In genomic region chr22:39712938-39713525, GRCh38 we compare ENCODE assay signal across 18 cellular contexts.
DNase-seq lines count a peak whose midpoint lies in the region; ATAC-seq, FAIRE-seq and TF ChIP-seq lines count a peak whose summit lies in the region.
"Had no signal": no experiment of that assay in that cellular context is flagged by ENCODE, and none has a peak within 500 bp of the region (broad histone marks: within the 10 kb centered on the region; RNA-seq: fewer than 3 reads in every experiment).

No MANE protein-coding gene starts in this region.

- TF ChIP-seq EP300 in K562 (IDR thresholded peaks at IDR 0.05; ENCODE audit: low read length), result no peak

- H3K27ac Mint-ChIP-seq in GM23338, result no peak overlapping the region; the same call in 1 of the 2 replicates
- no peak overlapping the region for H3K27ac Mint-ChIP-seq in neural crest cell (ENCODE audit: unreplicated experiment)
- no peak overlapping the region for H3K27ac Mint-ChIP-seq in stimulated activated naive B cell treated with anti-CD40 and anti-IgM and Interleukin-4, amounts not matched to agents 10 μg/mL and 1 μg/mL and 100 μg/mL, for 72 hours

- in situ Hi-C loops in K562 (cut with MboI), result no loop called here

- TF ChIP-seq POLR2A in K562 (conservative IDR thresholded peaks at IDR 0.05), result no peak

- H3K4me3 Mint-ChIP-seq in GM23338 (no peak overlapping the region), neural crest cell (peak overlapping the region; percentile 36)
- H3K4me3 Mint-ChIP-seq in stimulated activated naive B cell treated with anti-CD40 and anti-IgM and Interleukin-4, amounts not matched to agents 10 μg/mL and 1 μg/mL and 100 μg/mL, for 72 hours, result no peak overlapping the region

- H3K4me1 ChIP-seq in GM23338 (ENCODE audit: insufficient read depth), result no peaks in the 10 kb centered on the region
- H3K4me1 ChIP-seq in K562 (replicated peaks in 1 of 2; ENCODE audit: control insufficient read depth in 2 of 2, insufficient read depth in 2 of 2, low read length in 2 of 2), result peaks cover 0 to 14% of the 10 kb centered on the region in 2 experiments; a peak in 2 of 5 replicates
- H3K4me1 ChIP-seq: SJSA1 had no signal

- ATAC-seq in GM23338 (peak; percentile 66), K562 (no peak), HG03280 (IDR thresholded peaks at IDR 0.05; ENCODE audit: unreplicated experiment) (no peak)
- peak; percentile 25 to 47 for ATAC-seq in stimulated activated naive B cell treated with anti-CD40 and anti-IgM and Interleukin-4, amounts not matched to agents 10 μg/mL and 1 μg/mL and 100 μg/mL, for 72 hours (replicated peaks)
- ATAC-seq: Panc1 had no signal

- H3K9me1 ChIP-seq in K562 (ENCODE audit: control insufficient read depth, insufficient read depth, low read length), result no peaks in the 10 kb centered on the region

- H3K9ac ChIP-seq in K562 (ENCODE audit: insufficient read depth in 1 of 2, low read depth in 2 of 2, low read length in 2 of 2), result peak overlapping the region in 1 of 2 experiments; percentile 20; a peak in 1 of 4 replicates

- no peak for FAIRE-seq in K562 (lab: Jason Lieb, UNC)
- FAIRE-seq: GM19239 had no signal

- POLR2A ChIA-PET in K562 (lab: Yijun Ruan, JAX), result interaction anchor here (0.6 to 1.5 kb wide), 2 partner anchors 9 to 15 kb away, joined by 3 read pairs; no protein-coding TSS in a partner anchor

- no peak overlapping the region for H3K4me2 ChIP-seq in GM23338
- no peak overlapping the region for H3K4me2 ChIP-seq in K562 (ENCODE audit: insufficient read depth, low read length)

- H4K20me1 ChIP-seq in GM23338 (replicated peaks; ENCODE audit: insufficient read depth) (no peaks in the 10 kb centered on the region), K562 (replicated peaks; ENCODE audit: control insufficient read depth, insufficient read depth, low read length) (no peaks in the 10 kb centered on the region)

- no peak overlapping the region for H3K4me3 ChIP-seq in GM23338
- H3K4me3 ChIP-seq in K562, result no peak overlapping the region
- H3K4me3 ChIP-seq: HAP-1, SJSA1 had no signal

- H3F3A ChIP-seq in GM23338 (replicated peaks; ENCODE audit: low read depth), result no peaks in the 10 kb centered on the region

- no peaks in the 10 kb centered on the region for H3K36me3 Mint-ChIP-seq in GM23338 (ENCODE audit: low read depth)
- H3K36me3 Mint-ChIP-seq in neural crest cell (ENCODE audit: low read depth), result no peaks in the 10 kb centered on the region
- no peaks in the 10 kb centered on the region for H3K36me3 Mint-ChIP-seq in stimulated activated naive B cell treated with anti-CD40 and anti-IgM and Interleukin-4, amounts not matched to agents 10 μg/mL and 1 μg/mL and 100 μg/mL, for 72 hours

- H3K4me1 Mint-ChIP-seq in GM23338, result peaks cover 14% of the 10 kb centered on the region
- H3K4me1 Mint-ChIP-seq in neural crest cell, result peaks cover 34% of the 10 kb centered on the region
- H3K4me1 Mint-ChIP-seq in stimulated activated naive B cell treated with anti-CD40 and anti-IgM and Interleukin-4, amounts not matched to agents 10 μg/mL and 1 μg/mL and 100 μg/mL, for 72 hours, result peaks cover 13 to 18% of the 10 kb centered on the region in 2 donors

- H3K9me3 Mint-ChIP-seq in GM23338 (no peaks in the 10 kb centered on the region), neural crest cell (no peaks in the 10 kb centered on the region)
- no peaks in the 10 kb centered on the region for H3K9me3 Mint-ChIP-seq in stimulated activated naive B cell treated with anti-CD40 and anti-IgM and Interleukin-4, amounts not matched to agents 10 μg/mL and 1 μg/mL and 100 μg/mL, for 72 hours

- DNase-seq in GM23338 (ENCODE audit: low spot score) (no peak), K562 (ENCODE audit: extremely low read depth in 1 of 4, low spot score in 3 of 4) (no peak), neural crest cell (ENCODE audit: low read depth, low spot score) (no peak), NCI-H1436 (lab: John Stamatoyannopoulos, UW) (no peak), NCI-H187 treated with DMSO at 0.1 percent for 48 hours (lab: John Stamatoyannopoulos, UW) (no peak)
- DNase-seq in stimulated activated naive B cell treated with anti-CD40 and anti-IgM and Interleukin-4, amounts not matched to agents 10 μg/mL and 1 μg/mL and 100 μg/mL, for 72 hours, result no peak
- DNase-seq: ACHN, COR-L47, GDM1, NCI-H1436 treated with DMSO at 0.1 percent for 48 hours, NCI-H2029 treated with DMSO at 0.1 percent for 48 hours, NCI-H446 treated with DMSO at 0.1 percent for 48 hours, NCI-H69 had no signal

- intact Hi-C loops in K562 (cut with micrococcal nuclease), result no loop called here

- H3K27ac ChIP-seq in GM23338 (ENCODE audit: low read depth) (no peak overlapping the region), K562 (ENCODE audit: extremely low read depth, low read depth, low read length) (no peak overlapping the region)
- H3K27ac ChIP-seq: SJSA1 had no signal

- TF ChIP-seq RAD21 in K562 (CRISPR knock-in tag; conservative IDR thresholded peaks at IDR 0.05 in 1 of 2, IDR thresholded peaks at IDR 0.05 in 1 of 2), result no peak

- no TSS peak for BruUV-seq in K562 (replicated peaks; lab: Mats Ljungman, UMichigan)

- H3K79me2 ChIP-seq in GM23338 (replicated peaks; ENCODE audit: insufficient read depth), result no peaks in the 10 kb centered on the region
- H3K79me2 ChIP-seq in K562 (ENCODE audit: control insufficient read depth, insufficient read depth, low read length), result no peaks in the 10 kb centered on the region

- TF ChIP-seq CTCF in GM23338 (conservative IDR thresholded peaks at IDR 0.05; ENCODE audit: low read depth in 2 of 2), result no peak
- no peak for TF ChIP-seq CTCF in K562 (IDR thresholded peaks at IDR 0.05 in 2 of 3, conservative IDR thresholded peaks at IDR 0.05 in 1 of 3; ENCODE audit: insufficient read depth in 2 of 3, low read depth in 1 of 3, low read length in 3 of 3)
- no peak for TF ChIP-seq CTCF in neural crest cell (conservative IDR thresholded peaks at IDR 0.05)

- no peaks in the 10 kb centered on the region for H3K27me3 ChIP-seq in GM23338 (ENCODE audit: insufficient read depth)
- H3K27me3 ChIP-seq in K562 (ENCODE audit: control insufficient read depth in 2 of 2, insufficient read depth in 2 of 2, low read length in 2 of 2), result no peaks in the 10 kb centered on the region

- 76% methylated on average over 12 of the region's 15 CpGs for WGBS in K562 (ENCODE audit: insufficient coverage, low coverage, missing lambda C conversion rate)

- H3K9me3 ChIP-seq in K562 (replicated peaks; ENCODE audit: control insufficient read depth, insufficient read depth, low read depth, low read length), result no peaks in the 10 kb centered on the region
- H3K9me3 ChIP-seq: HAP-1, SJSA1 had no signal

- H2AFZ ChIP-seq in GM23338, result no peak overlapping the region
- no peak overlapping the region for H2AFZ ChIP-seq in K562 (ENCODE audit: low read depth, low read length)

- no peaks in the 10 kb centered on the region for H3K9me2 ChIP-seq in GM23338 (ENCODE audit: insufficient read depth)

- H3K36me3 ChIP-seq in GM23338 (ENCODE audit: insufficient read depth) (no peaks in the 10 kb centered on the region), K562 (ENCODE audit: control insufficient read depth, insufficient read depth, low read length) (no peaks in the 10 kb centered on the region)
- H3K36me3 ChIP-seq: HAP-1, SJSA1 had no signal

- CTCF ChIA-PET in K562 (lab: Yijun Ruan, JAX; ENCODE audit: low intra/inter-chr PET ratio), result no interaction called here

- H3K27me3 Mint-ChIP-seq in GM23338 (ENCODE audit: insufficient read depth, low read depth, poor library complexity), result peaks cover 8% of the 10 kb centered on the region
- H3K27me3 Mint-ChIP-seq in neural crest cell (ENCODE audit: low read depth), result peaks cover 57% of the 10 kb centered on the region
- peaks cover 24 to 29% of the 10 kb centered on the region in 2 donors for H3K27me3 Mint-ChIP-seq in stimulated activated naive B cell treated with anti-CD40 and anti-IgM and Interleukin-4, amounts not matched to agents 10 μg/mL and 1 μg/mL and 100 μg/mL, for 72 hours

TF ChIP-seq in GM23338, 12 proteins besides CTCF, POLR2A, EP300 and RAD21 (continues in another document):
- TF ChIP-seq POLR2AphosphoS5 (IDR thresholded peaks at IDR 0.05; ENCODE audit: low read depth) (no peak), EZH2phosphoT487 (IDR thresholded peaks at IDR 0.05; ENCODE audit: unreplicated experiment) (no peak)

TF ChIP-seq in K562, 482 proteins besides CTCF, POLR2A, EP300 and RAD21:
- peak; percentile 80 for TF ChIP-seq ZNF24 (IDR thresholded peaks at IDR 0.05)
- no peak for TF ChIP-seq SMAD1 (IDR thresholded peaks at IDR 0.05; ENCODE audit: low read depth, low read length, partially characterized antibody)

Comparison
In these comparisons a context has a peak if more than half of its experiments do, and no peak if none do; other contexts are left out.
1. ATAC-seq: peak in GM23338 (single experiment) and stimulated activated naive B cell treated with anti-CD40 and anti-IgM and Interleukin-4, amounts not matched to agents 10 μg/mL and 1 μg/mL and 100 μg/mL, for 72 hours (2 of 2); none in K562 (single experiment) and HG03280 (single experiment).